ENCODE assay signal across 8 cellular contexts in genomic region chr6:161439093-161439492, GRCh38.
DNase-seq lines count a peak whose midpoint lies in the region; TF ChIP-seq lines count a peak whose summit lies in the region.

No MANE protein-coding gene starts in this region.

- H3K9me3 ChIP-seq in Peyer's patch = no peaks in the 10 kb centered on the region

- no peak for TF ChIP-seq POLR2A in Peyer's patch (IDR thresholded peaks at IDR 0.05)

- DNase-seq in DMS153 (lab: John Stamatoyannopoulos, UW) = peak; percentile 64
- DNase-seq in NCI-H226 = peak; percentile 93
- peak in 60 of 61 donors; percentile 13 to 89 (median 68) for DNase-seq in caudate nucleus (lab: John Stamatoyannopoulos, UW)
- DNase-seq in occipital lobe (lab: John Stamatoyannopoulos, UW) = peak; percentile 81
- no peak for DNase-seq in activated CD8-positive, alpha-beta memory T cell treated with anti-CD3 and anti-CD28 coated beads, Interleukin-2, amount 50 U/mL, for 4 hours
- no peak for DNase-seq in Peyer's patch
- no peak for DNase-seq in D341Med (ENCODE audit: low spot score)
- DNase-seq in NCI-H510A (lab: John Stamatoyannopoulos, UW) = no peak

- no peaks in the 10 kb centered on the region for H3K27me3 ChIP-seq in Peyer's patch

- TF ChIP-seq CTCF in Peyer's patch (IDR thresholded peaks at IDR 0.05) = no peak

- peak overlapping the region; percentile 79 for H3K27ac ChIP-seq in caudate nucleus (ENCODE audit: low read depth, low read length)
- no peak overlapping the region for H3K27ac ChIP-seq in Peyer's patch

- peak overlapping the region in 1 of 4 donors; percentile 4 for H3K4me3 ChIP-seq in Peyer's patch

- no peaks in the 10 kb centered on the region for H3K36me3 ChIP-seq in Peyer's patch

- H3K4me1 ChIP-seq in Peyer's patch = peaks cover 0 to 7% (median 0%) of the 10 kb centered on the region in 4 donors

Comparison
In these comparisons a context has a peak if more than half of its experiments do, and no peak if none do; other contexts are left out.
1. DNase-seq: peak in DMS153 (single experiment), NCI-H226 (single experiment), caudate nucleus (60 of 61) and occipital lobe (single experiment); none in activated CD8-positive, alpha-beta memory T cell treated with anti-CD3 and anti-CD28 coated beads, Interleukin-2, amount 50 U/mL, for 4 hours (single experiment), Peyer's patch (0 of 3), D341Med (single experiment) and NCI-H510A (single experiment).